31 cellular contexts compared by ENCODE assay signal in the genomic region with DNA sequence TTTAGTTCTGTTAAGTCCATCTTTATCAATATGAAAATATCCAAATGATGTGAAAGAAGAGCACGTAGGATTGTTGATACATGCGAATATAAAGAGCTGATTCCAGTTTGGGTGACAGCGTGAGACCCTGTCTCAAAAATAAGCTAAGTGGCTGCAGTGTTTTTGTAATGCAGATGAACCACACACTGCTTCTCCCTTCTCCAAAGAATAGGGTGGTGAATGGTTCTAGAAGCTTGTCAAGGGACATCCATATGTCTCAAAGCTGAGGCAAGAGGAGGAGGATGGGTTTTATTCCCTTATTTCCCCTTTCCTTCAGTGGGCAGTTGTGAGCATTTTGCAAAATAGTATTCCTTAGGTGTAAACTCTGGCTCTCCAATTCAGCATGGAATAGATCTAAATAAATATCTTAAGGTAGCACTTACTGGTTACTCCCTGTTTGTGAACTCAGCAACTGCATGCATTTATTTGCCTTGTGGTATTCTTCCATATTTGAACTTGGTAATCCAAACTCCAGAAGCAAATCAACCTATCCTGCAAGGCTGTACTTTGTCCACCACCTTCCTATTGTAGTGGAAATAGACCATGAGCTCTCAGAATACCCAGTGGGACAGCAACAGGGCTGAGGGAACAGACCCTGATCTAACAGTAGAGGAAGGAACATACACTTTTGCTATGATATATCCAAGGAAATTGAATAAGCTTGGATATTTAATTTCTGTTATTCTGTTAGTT. TPM values are rescaled to one million over a fixed set of nuclear protein-coding genes. Genes with fewer than 3 reads are reported as not detected.
"Had no signal": no experiment of that assay in that cellular context is flagged by ENCODE, and none has a peak within 500 bp of the region (broad histone marks: within the 10 kb centered on the region; RNA-seq: fewer than 3 reads in every experiment).

No MANE protein-coding gene starts in this region.

- H3K27ac Mint-ChIP-seq: activated CD4-positive, alpha-beta memory T cell treated with anti-CD3 and anti-CD28 coated beads, Interleukin-2, amount 10 ng/mL, durations not matched to agents 7 days and 5 days; activated CD4-positive, alpha-beta T cell treated with anti-CD3 and anti-CD28 coated beads, Interleukin-2, amount 10 ng/mL, durations not matched to agents 7 days and 5 days; activated naive CD4-positive, alpha-beta T cell treated with anti-CD3 and anti-CD28 coated beads, Interleukin-2, amount 50 U/mL, for 72 hours; activated naive CD8-positive, alpha-beta T cell treated with anti-CD3 and anti-CD28 coated beads, Interleukin-2, amount 50 U/mL, for 24 hours; brain; T-cell had no signal

- DNase-seq: activated CD4-positive, alpha-beta memory T cell treated with anti-CD3 and anti-CD28 coated beads, Interleukin-2, amount 10 ng/mL, durations not matched to agents 7 days and 5 days; activated CD4-positive, alpha-beta T cell treated with anti-CD3 and anti-CD28 coated beads, Interleukin-2, amount 10 ng/mL, durations not matched to agents 7 days and 5 days; activated CD4-positive, CD25-positive, alpha-beta regulatory T cell; activated effector memory CD4-positive, alpha-beta T cell treated with Interleukin-2 at 50 U/mL for 16 hours; activated naive CD4-positive, alpha-beta T cell treated with Interleukin-2 at 50 U/mL for 16 hours; activated naive CD8-positive, alpha-beta T cell treated with anti-CD3 and anti-CD28 coated beads, Interleukin-2, amount 50 U/mL, for 24 hours; activated T-cell treated with anti-CD3 and anti-CD28 coated beads for 4 hours; amniotic stem cell; NCI-H1092; NCI-H1417; NCI-H2029; NCI-H2107; NCI-H2171 treated with DMSO at 0.1 percent for 48 hours; NCI-H226; NCI-H510A; NCI-H526 treated with DMSO at 0.1 percent for 48 hours; OCI-M1; RPMI8226; T-cell; T-helper 2 cell; T1000 had no signal

- H3K4me3 Mint-ChIP-seq: activated CD4-positive, alpha-beta memory T cell treated with anti-CD3 and anti-CD28 coated beads, Interleukin-2, amount 10 ng/mL, durations not matched to agents 7 days and 5 days; activated CD4-positive, alpha-beta T cell treated with anti-CD3 and anti-CD28 coated beads, Interleukin-2, amount 10 ng/mL, durations not matched to agents 7 days and 5 days; activated naive CD8-positive, alpha-beta T cell treated with anti-CD3 and anti-CD28 coated beads, Interleukin-2, amount 50 U/mL, for 24 hours; brain; central memory CD8-positive, alpha-beta T cell; T-cell had no signal

- H3K4me3 ChIP-seq: SK-N-MC had no signal

- H3K27me3 Mint-ChIP-seq: activated CD4-positive, alpha-beta memory T cell treated with anti-CD3 and anti-CD28 coated beads, Interleukin-2, amount 10 ng/mL, durations not matched to agents 7 days and 5 days; activated CD4-positive, alpha-beta T cell treated with anti-CD3 and anti-CD28 coated beads, Interleukin-2, amount 10 ng/mL, durations not matched to agents 7 days and 5 days; activated naive CD8-positive, alpha-beta T cell treated with anti-CD3 and anti-CD28 coated beads, Interleukin-2, amount 50 U/mL, for 24 hours; brain; central memory CD8-positive, alpha-beta T cell; T-cell had no signal

- H3K4me1 Mint-ChIP-seq: activated CD4-positive, alpha-beta memory T cell treated with anti-CD3 and anti-CD28 coated beads, Interleukin-2, amount 10 ng/mL, durations not matched to agents 7 days and 5 days; activated CD4-positive, alpha-beta T cell treated with anti-CD3 and anti-CD28 coated beads, Interleukin-2, amount 10 ng/mL, durations not matched to agents 7 days and 5 days; activated naive CD8-positive, alpha-beta T cell treated with anti-CD3 and anti-CD28 coated beads, Interleukin-2, amount 50 U/mL, for 24 hours had no signal

- H3K4me2 ChIP-seq: KMS-11 had no signal

- H3K27ac ChIP-seq: KMS-11, SK-N-MC had no signal

- H3K9ac ChIP-seq: KMS-11 had no signal

- FAIRE-seq: astrocyte, TTC549 had no signal

- H3K9me3 Mint-ChIP-seq: activated CD4-positive, alpha-beta memory T cell treated with anti-CD3 and anti-CD28 coated beads, Interleukin-2, amount 10 ng/mL, durations not matched to agents 7 days and 5 days; activated CD4-positive, alpha-beta T cell treated with anti-CD3 and anti-CD28 coated beads, Interleukin-2, amount 10 ng/mL, durations not matched to agents 7 days and 5 days; activated naive CD4-positive, alpha-beta T cell treated with anti-CD3 and anti-CD28 coated beads, Interleukin-2, amount 50 U/mL, for 72 hours; activated naive CD8-positive, alpha-beta T cell treated with anti-CD3 and anti-CD28 coated beads, Interleukin-2, amount 50 U/mL, for 24 hours; brain; central memory CD8-positive, alpha-beta T cell; T-cell had no signal

RNA-seq across cellular contexts. Expression of gene NKX2-4, which starts 56.2 kb away (rescaled TPM):
- total RNA-seq: activated CD4-positive, alpha-beta memory T cell treated with anti-CD3 and anti-CD28 coated beads, Interleukin-2, amount 10 ng/mL, durations not matched to agents 7 days and 5 days; activated CD4-positive, alpha-beta T cell treated with anti-CD3 and anti-CD28 coated beads, Interleukin-2, amount 10 ng/mL, durations not matched to agents 7 days and 5 days; activated CD8-positive, alpha-beta memory T cell treated with anti-CD3 and anti-CD28 coated beads for 36 hours; activated naive CD4-positive, alpha-beta T cell treated with anti-CD3 and anti-CD28 coated beads, Interleukin-2, amount 50 U/mL, for 72 hours; astrocyte; MCF 10A; Right ventricle myocardium inferior; T-cell had no signal
